17 cellular contexts compared by ENCODE assay signal in genomic region chr3:159897331-159898075, GRCh38. TPM values are rescaled to one million over a fixed set of nuclear protein-coding genes. Genes with fewer than 3 reads are reported as not detected.
DNase-seq lines count a peak whose midpoint lies in the region; ATAC-seq and TF ChIP-seq lines count a peak whose summit lies in the region.
"Had no signal": no experiment of that assay in that cellular context is flagged by ENCODE, and none has a peak within 500 bp of the region (broad histone marks: within the 10 kb centered on the region; RNA-seq: fewer than 3 reads in every experiment).

No MANE protein-coding gene starts in this region.

- intact Hi-C loops in sciatic nerve (cut with DNase I) = loop anchor here (10.0 kb wide), 1 partner anchor 87 kb away; the partner anchor contains the start of gene IL12A

- H3K27ac ChIP-seq in VCaP = 0 out of 2 replicates have a peak overlapping the region, but pooled peaks have one; percentile 6
- H3K27ac ChIP-seq: body of pancreas, neutrophil had no signal

- no peak for TF ChIP-seq CTCF in VCaP (conservative IDR thresholded peaks at IDR 0.05)

- peak; percentile 63 for DNase-seq in GM03348 (ENCODE audit: low spot score)
- DNase-seq in fibroblast of the conjunctiva (ENCODE audit: low read depth) = peak; percentile 38
- no peak for DNase-seq in sciatic nerve (ENCODE audit: low spot score)
- no peak for DNase-seq in middle frontal gyrus (ENCODE audit: extremely low spot score, low spot score)
- no peak for DNase-seq in activated CD4-positive, alpha-beta T cell treated with anti-CD3 and anti-CD28 coated beads, Interleukin-2, amount 50 U/mL, for 1 hour
- no peak for DNase-seq in stimulated activated CD4-positive, alpha-beta T cell treated with anti-CD3 and anti-CD28 coated beads, Interleukin-1b, Interleukin-23, amount 100 ng/mL, for 48 hours
- no peak for DNase-seq in NCI-H187 treated with DMSO at 0.1 percent for 48 hours (lab: John Stamatoyannopoulos, UW)
- DNase-seq: activated B cell treated with CpG ODN at 0.5 μM for 24 hours; activated T-cell treated with anti-CD3 and anti-CD28 coated beads, Interleukin-2, amount 50 U/mL, for 48 hours; body of pancreas; NCI-H1048; NCI-H510A treated with DMSO at 0.1 percent for 48 hours; SHP77 treated with DMSO at 0.1 percent for 48 hours; stimulated activated CD4-positive, alpha-beta T cell treated with anti-CD3 and anti-CD28 coated beads, Interleukin-2, amount 100 ng/mL, for 24 hours; stimulated activated naive B cell treated with anti-CD40 and anti-IgM and Interleukin-4, amounts not matched to agents 10 μg/mL and 1 μg/mL and 100 μg/mL, for 72 hours had no signal

- ATAC-seq in sciatic nerve = peak; percentile 53
- ATAC-seq: body of pancreas; stimulated activated naive B cell treated with anti-CD40 and anti-IgM and Interleukin-4, amounts not matched to agents 10 μg/mL and 1 μg/mL and 100 μg/mL, for 72 hours had no signal

RNA-seq across cellular contexts. Expression of gene SCHIP1, which starts 57.8 kb away (rescaled TPM):
- 29.7 TPM for total RNA-seq in sciatic nerve

Comparison
In these comparisons a context has a peak if more than half of its experiments do, and no peak if none do; other contexts are left out.
1. DNase-seq: peak in GM03348 (single experiment) and fibroblast of the conjunctiva (single experiment); none in sciatic nerve (single experiment), middle frontal gyrus (single experiment), activated CD4-positive, alpha-beta T cell treated with anti-CD3 and anti-CD28 coated beads, Interleukin-2, amount 50 U/mL, for 1 hour (single experiment), stimulated activated CD4-positive, alpha-beta T cell treated with anti-CD3 and anti-CD28 coated beads, Interleukin-1b, Interleukin-23, amount 100 ng/mL, for 48 hours (single experiment) and NCI-H187 treated with DMSO at 0.1 percent for 48 hours (single experiment).